In the genomic region with DNA sequence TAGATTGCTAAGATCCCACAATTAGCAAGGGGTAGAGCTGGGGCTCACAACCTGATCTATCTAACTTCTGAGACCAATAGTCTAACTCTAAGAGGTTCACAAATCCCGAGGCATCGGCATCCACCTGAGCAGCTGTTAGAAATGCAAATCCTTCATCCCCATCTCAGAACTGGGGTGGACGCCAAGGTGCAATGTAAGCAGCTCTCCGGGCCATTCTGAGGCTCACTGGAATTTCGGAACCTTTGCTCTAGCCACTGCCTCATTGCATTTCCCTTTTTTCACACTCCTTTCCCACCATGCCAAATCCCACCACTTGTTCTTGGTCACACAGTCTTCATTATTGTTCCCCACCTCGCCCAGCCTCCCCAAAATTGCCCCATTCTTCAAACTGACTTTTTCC, we compare ENCODE assay signal across 21 cellular contexts. TPM values are rescaled to one million over a fixed set of nuclear protein-coding genes. Genes with fewer than 3 reads are reported as not detected.
DNase-seq lines count a peak whose midpoint lies in the region; ATAC-seq and TF ChIP-seq lines count a peak whose summit lies in the region.
"Had no signal": no experiment of that assay in that cellular context is flagged by ENCODE, and none has a peak within 500 bp of the region (broad histone marks: within the 10 kb centered on the region; RNA-seq: fewer than 3 reads in every experiment).

No MANE protein-coding gene starts in this region.

- H3K36me3 Mint-ChIP-seq in activated T-cell treated with anti-CD3 and anti-CD28 coated beads, Interleukin-2, amount 50 U/mL, for 72 hours (ENCODE audit: insufficient read depth in 2 of 2), result peaks cover 9 to 27% of the 10 kb centered on the region in 2 donors
- H3K36me3 Mint-ChIP-seq in dendritic cell treated with granulocyte-macrophage colony-stimulating factor and Interleukin-4, amounts not matched to agents 40 ng/mL and 50 ng/mL, for 4 days (ENCODE audit: low read depth), result no peaks in the 10 kb centered on the region

- H3K36me3 ChIP-seq in trophoblast cell (ENCODE audit: control insufficient read depth in 1 of 2, insufficient read depth in 2 of 2, low read length in 2 of 2), result peaks cover 2 to 4% of the 10 kb centered on the region in 2 experiments
- H3K36me3 ChIP-seq: MG63, vagina had no signal

- H2BK120ac ChIP-seq in trophoblast cell (ENCODE audit: insufficient read depth, low read length, poor library complexity), result no peak overlapping the region

- peaks cover 4% of the 10 kb centered on the region for H3K79me2 ChIP-seq in trophoblast cell (ENCODE audit: control insufficient read depth, insufficient read depth, low read length, poor library complexity)

- no peak overlapping the region for H3K4me3 Mint-ChIP-seq in activated T-cell treated with anti-CD3 and anti-CD28 coated beads, Interleukin-2, amount 50 U/mL, for 72 hours
- no peak overlapping the region for H3K4me3 Mint-ChIP-seq in dendritic cell treated with granulocyte-macrophage colony-stimulating factor and Interleukin-4, amounts not matched to agents 40 ng/mL and 50 ng/mL, for 4 days
- H3K4me3 Mint-ChIP-seq: memory B cell had no signal

- peaks cover 88% of the 10 kb centered on the region for H3K4me1 Mint-ChIP-seq in activated T-cell treated with anti-CD3 and anti-CD28 coated beads, Interleukin-2, amount 50 U/mL, for 72 hours (ENCODE audit: low read depth)
- H3K4me1 Mint-ChIP-seq in dendritic cell treated with granulocyte-macrophage colony-stimulating factor and Interleukin-4, amounts not matched to agents 40 ng/mL and 50 ng/mL, for 4 days (ENCODE audit: low read depth), result peaks cover 49% of the 10 kb centered on the region

- H2BK5ac ChIP-seq in trophoblast cell (ENCODE audit: low read depth, low read length, poor library complexity), result no peak overlapping the region

- H2AK5ac ChIP-seq in trophoblast cell (ENCODE audit: low read length), result no peak overlapping the region

- intact Hi-C loops in dendritic cell treated with granulocyte-macrophage colony-stimulating factor and Interleukin-4, amounts not matched to agents 40 ng/mL and 50 ng/mL, for 4 days (cut with micrococcal nuclease), result no loop called here

- H3K9me3 ChIP-seq in trophoblast cell (ENCODE audit: insufficient read depth, low read depth, low read length), result no peaks in the 10 kb centered on the region
- H3K9me3 ChIP-seq: gastroesophageal sphincter, MG63, vagina had no signal

- H2AFZ ChIP-seq in trophoblast cell (ENCODE audit: insufficient read depth, low read length, poor library complexity), result no peak overlapping the region

- H4K12ac ChIP-seq in trophoblast cell (ENCODE audit: low read depth, low read length), result no peak overlapping the region

- no peak overlapping the region for H3K27ac ChIP-seq in trophoblast cell (ENCODE audit: low read depth, low read length)

- peak overlapping the region; percentile 10 for H3K27ac Mint-ChIP-seq in activated T-cell treated with anti-CD3 and anti-CD28 coated beads, Interleukin-2, amount 50 U/mL, for 72 hours
- H3K27ac Mint-ChIP-seq in dendritic cell treated with granulocyte-macrophage colony-stimulating factor and Interleukin-4, amounts not matched to agents 40 ng/mL and 50 ng/mL, for 4 days, result peak overlapping the region; percentile 52
- H3K27ac Mint-ChIP-seq: memory B cell had no signal

- H3K4me1 ChIP-seq in trophoblast cell (ENCODE audit: control insufficient read depth in 1 of 2, insufficient read depth in 2 of 2, low read length in 2 of 2), result peaks cover 21 to 31% of the 10 kb centered on the region in 2 experiments

- no CpG with 5 or more reads among the region's 6 CpGs for WGBS in trophoblast cell (ENCODE audit: extremely low coverage, insufficient coverage, insufficient read length)

- H4K8ac ChIP-seq in trophoblast cell (ENCODE audit: low read depth, low read length), result no peak overlapping the region

- no peak overlapping the region for H4K91ac ChIP-seq in trophoblast cell (ENCODE audit: low read depth, low read length)

- no peak overlapping the region for H3K9ac ChIP-seq in trophoblast cell (ENCODE audit: low read length)

- no peak overlapping the region for H3K14ac ChIP-seq in trophoblast cell (ENCODE audit: low read length)

- H3K18ac ChIP-seq in trophoblast cell (ENCODE audit: low read length), result no peak overlapping the region

- no peak for TF ChIP-seq POLR2A in GM18505 (IDR thresholded peaks at IDR 0.05; ENCODE audit: borderline replicate concordance, extremely low read depth, insufficient read depth, insufficient read length)

- H2BK12ac ChIP-seq in trophoblast cell (ENCODE audit: low read length), result no peak overlapping the region

- no peak overlapping the region for H3K4me3 ChIP-seq in trophoblast cell (ENCODE audit: low read depth, low read length)
- H3K4me3 ChIP-seq: gastroesophageal sphincter, MG63, vagina had no signal

- H3K79me1 ChIP-seq in trophoblast cell (ENCODE audit: low read length), result peaks cover 20% of the 10 kb centered on the region

- in situ Hi-C loops in KBM-7 (cut with MboI; ENCODE audit: low pct_unique_long_range_greater_than_20kb, low sequenced_read_pairs), result no loop called here

- no peak overlapping the region for H3K23ac ChIP-seq in trophoblast cell (ENCODE audit: low read length)

- no peak for ATAC-seq in activated T-cell treated with anti-CD3 and anti-CD28 coated beads, Interleukin-2, amount 50 U/mL, for 72 hours (replicated peaks in 1 of 2)
- ATAC-seq in GM18505 (IDR thresholded peaks at IDR 0.05; ENCODE audit: unreplicated experiment), result no peak
- ATAC-seq: activated T-cell treated with anti-CD3 and anti-CD28 coated beads, Interleukin-2, amount 50 U/mL, for 4 hours; gastroesophageal sphincter had no signal

- no peaks in the 10 kb centered on the region for H3K27me3 ChIP-seq in trophoblast cell (ENCODE audit: insufficient read depth, low read length)
- H3K27me3 ChIP-seq: gastroesophageal sphincter, MG63, vagina had no signal

- no peak overlapping the region for H3K4me2 ChIP-seq in trophoblast cell (ENCODE audit: low read length)

- DNase-seq in activated T-cell treated with anti-CD3 and anti-CD28 coated beads, Interleukin-2, amount 50 U/mL, for 72 hours, result no peak
- no peak for DNase-seq in activated T-cell treated with anti-CD3 and anti-CD28 coated beads for 4 hours
- peak; percentile 33 for DNase-seq in KBM-7
- DNase-seq in trophoblast cell, result no peak
- DNase-seq in activated CD4-positive, alpha-beta T cell treated with anti-CD3 and anti-CD28 coated beads, Interleukin-2, amount 50 U/mL, for 1 hour, result no peak
- DNase-seq in NOMO-1 treated with dmso at 0.1 percent for 144 hours (lab: John Stamatoyannopoulos, UW; ENCODE audit: unreplicated experiment), result no peak
- DNase-seq: activated CD4-positive, alpha-beta T cell treated with anti-CD3 and anti-CD28 coated beads for 4 hours; activated T-cell treated with anti-CD3 and anti-CD28 coated beads, Interleukin-2, amount 50 U/mL, for 4 hours; amniotic stem cell; COR-L47; GDM1; H7; MG63; NCI-H2081 treated with DMSO at 0.1 percent for 48 hours; NCI-H774; stimulated activated CD4-positive, alpha-beta T cell treated with anti-CD3 and anti-CD28 coated beads, Interleukin-4, amount 100 ng/mL, for 4 hours had no signal

- H3K4ac ChIP-seq in trophoblast cell (ENCODE audit: low read depth, low read length), result peak overlapping the region; percentile 73

- no peaks in the 10 kb centered on the region for H3K27me3 Mint-ChIP-seq in activated T-cell treated with anti-CD3 and anti-CD28 coated beads, Interleukin-2, amount 50 U/mL, for 72 hours (ENCODE audit: low read depth)
- no peaks in the 10 kb centered on the region for H3K27me3 Mint-ChIP-seq in dendritic cell treated with granulocyte-macrophage colony-stimulating factor and Interleukin-4, amounts not matched to agents 40 ng/mL and 50 ng/mL, for 4 days
- H3K27me3 Mint-ChIP-seq: memory B cell had no signal

- H3K9me3 Mint-ChIP-seq in activated T-cell treated with anti-CD3 and anti-CD28 coated beads, Interleukin-2, amount 50 U/mL, for 72 hours, result no peaks in the 10 kb centered on the region
- no peaks in the 10 kb centered on the region for H3K9me3 Mint-ChIP-seq in dendritic cell treated with granulocyte-macrophage colony-stimulating factor and Interleukin-4, amounts not matched to agents 40 ng/mL and 50 ng/mL, for 4 days
- H3K9me3 Mint-ChIP-seq: activated T-cell treated with anti-CD3 and anti-CD28 coated beads, Interleukin-2, amount 50 U/mL, for 4 hours; memory B cell had no signal

RNA-seq across cellular contexts. Expression of gene MAML2, which starts 29.8 kb away (rescaled TPM):
- total RNA-seq in activated T-cell treated with anti-CD3 and anti-CD28 coated beads, Interleukin-2, amount 50 U/mL, for 72 hours, result 10 to 100 TPM; 30.5 to 34.6 TPM
- polyA plus RNA-seq in trophoblast cell (2013), result 35.1 and 38.4 TPM in 2 replicates
